ENCODE assay signal across 24 cellular contexts in genomic region chr18:58606236-58606635, GRCh38. TPM values are rescaled to one million over a fixed set of nuclear protein-coding genes. Genes with fewer than 3 reads are reported as not detected.
"Had no signal": no experiment of that assay in that cellular context is flagged by ENCODE, and none has a peak within 500 bp of the region (broad histone marks: within the 10 kb centered on the region; RNA-seq: fewer than 3 reads in every experiment).

No MANE protein-coding gene starts in this region.

- H3K27me3 ChIP-seq: uterus had no signal

- H3K36me3 ChIP-seq: neutrophil, tibial artery, uterus had no signal

- H3K4me3 Mint-ChIP-seq: activated naive CD8-positive, alpha-beta T cell treated with anti-CD3 and anti-CD28 coated beads, Interleukin-2, amount 50 U/mL, for 24 hours; T-helper 1 cell treated with Interleukin-12 subunit alpha and Interleukin-12 subunit beta and Interleukin-4 antibody, amounts not matched to agents 30 μg/mL and 1 μg/mL, for 36 hours had no signal

- FAIRE-seq: astrocyte, colon, endometrium had no signal

- H3K9ac ChIP-seq: parathyroid adenoma had no signal

- H3K27ac ChIP-seq: esophagus muscularis mucosa, neutrophil, parathyroid adenoma, tibial artery, uterus, VCaP had no signal

- H3K9me3 ChIP-seq: esophagus muscularis mucosa, mucosa of descending colon, neutrophil, uterus had no signal

- H3K27ac Mint-ChIP-seq: T-helper 1 cell treated with Interleukin-12 subunit alpha and Interleukin-12 subunit beta and Interleukin-4 antibody, amounts not matched to agents 30 μg/mL and 1 μg/mL, for 36 hours had no signal

- H3K27me3 Mint-ChIP-seq: activated naive CD8-positive, alpha-beta T cell treated with anti-CD3 and anti-CD28 coated beads, Interleukin-2, amount 50 U/mL, for 24 hours had no signal

- ATAC-seq: left colon, mucosa of descending colon had no signal

- H3K4me3 ChIP-seq: esophagus muscularis mucosa, lung, mucosa of descending colon, tibial artery, uterus had no signal

- H2AFZ ChIP-seq: parathyroid adenoma had no signal

- H3K4me1 ChIP-seq: parathyroid adenoma had no signal

- DNase-seq: activated CD4-positive, alpha-beta T cell treated with anti-CD3 and anti-CD28 coated beads for 1 hour; activated CD4-positive, alpha-beta T cell treated with anti-CD3 and anti-CD28 coated beads, Interleukin-2, amount 50 U/mL, for 48 hours; activated CD8-positive, alpha-beta memory T cell treated with anti-CD3 and anti-CD28 coated beads, Interleukin-2, amount 50 U/mL, for 4 hours; activated gamma-delta T cell treated with Interleukin-2 at 50 U/mL for 16 hours; activated naive CD8-positive, alpha-beta T cell treated with anti-CD3 and anti-CD28 coated beads, Interleukin-2, amount 50 U/mL, for 24 hours; foreskin fibroblast; head of caudate nucleus; left colon; mucosa of descending colon; naive thymus-derived CD4-positive, alpha-beta T cell; retina; stimulated activated CD4-positive, alpha-beta T cell treated with anti-CD3 and anti-CD28 coated beads, Interleukin-4, amount 100 ng/mL, for 1 hour; stimulated activated naive CD4-positive, alpha-beta T cell; tibial artery; uterus had no signal

- H3K79me2 ChIP-seq: parathyroid adenoma had no signal

RNA-seq across cellular contexts. Expression of gene ALPK2, which starts 22.7 kb away (rescaled TPM):
- polyA plus RNA-seq: naive thymus-derived CD4-positive, alpha-beta T cell had no signal
